25 cellular contexts compared by ENCODE assay signal in genomic region chr3:157093096-157093495, GRCh38.
A peak's percentile ranks its signal among the peaks of the same experiment; 100 is the strongest.
DNase-seq lines count a peak whose midpoint lies in the region; ATAC-seq and TF ChIP-seq lines count a peak whose summit lies in the region.
"Had no signal": no experiment of that assay in that cellular context is flagged by ENCODE, and none has a peak within 500 bp of the region (broad histone marks: within the 10 kb centered on the region; RNA-seq: fewer than 3 reads in every experiment).

No MANE protein-coding gene starts in this region.

- H3K9me3 Mint-ChIP-seq in activated naive CD4-positive, alpha-beta T cell treated with anti-CD3 and anti-CD28 coated beads, Interleukin-2, amount 50 U/mL, for 72 hours, result peaks cover 4 to 11% of the 10 kb centered on the region in 2 donors
- H3K9me3 Mint-ChIP-seq in GM23338, result no peaks in the 10 kb centered on the region
- H3K9me3 Mint-ChIP-seq in activated CD4-positive, alpha-beta memory T cell treated with anti-CD3 and anti-CD28 coated beads, Interleukin-2, amount 10 ng/mL, durations not matched to agents 7 days and 5 days, result no peaks in the 10 kb centered on the region
- H3K9me3 Mint-ChIP-seq: CD8-positive, alpha-beta memory T cell; HFFc6; nephron progenitor cell had no signal

- H3K4me1 ChIP-seq in GM23338 (ENCODE audit: insufficient read depth), result peaks cover 24% of the 10 kb centered on the region

- peak overlapping the region; percentile 13; the same call in 1 of the 2 replicates for H3K4me2 ChIP-seq in GM23338

- no peak for DNase-seq in activated naive CD4-positive, alpha-beta T cell treated with anti-CD3 and anti-CD28 coated beads, Interleukin-2, amount 50 U/mL, for 72 hours (ENCODE audit: low spot score in 2 of 2)
- no peak for DNase-seq in activated naive CD4-positive, alpha-beta T cell treated with anti-CD3 and anti-CD28 coated beads, Interleukin-2, amount 50 U/mL, for 16 hours
- DNase-seq in GM23338 (ENCODE audit: low spot score) (peak; percentile 53), NOMO-1 treated with dmso at 0.1 percent for 144 hours (lab: John Stamatoyannopoulos, UW; ENCODE audit: unreplicated experiment) (no peak), G401 (ENCODE audit: low spot score) (no peak)
- no peak for DNase-seq in activated CD4-positive, alpha-beta memory T cell treated with anti-CD3 and anti-CD28 coated beads, Interleukin-2, amount 10 ng/mL, durations not matched to agents 7 days and 5 days
- DNase-seq: activated CD8-positive, alpha-beta memory T cell treated with anti-CD3 and anti-CD28 coated beads, Interleukin-2, amount 10 ng/mL, durations not matched to agents 7 days and 5 days; activated naive CD4-positive, alpha-beta T cell; CD8-positive, alpha-beta memory T cell; DND-41; HFFc6; immature natural killer cell; mesendoderm; NCI-H1105; NCI-H2171; NCI-H774; nephron progenitor cell; stomach; uterus had no signal

- no peaks in the 10 kb centered on the region for H4K20me1 ChIP-seq in GM23338 (replicated peaks; ENCODE audit: insufficient read depth)

- peaks cover 41% of the 10 kb centered on the region for H3K4me1 Mint-ChIP-seq in GM23338
- peaks cover 63% of the 10 kb centered on the region for H3K4me1 Mint-ChIP-seq in activated CD4-positive, alpha-beta memory T cell treated with anti-CD3 and anti-CD28 coated beads, Interleukin-2, amount 10 ng/mL, durations not matched to agents 7 days and 5 days

- H3K79me2 ChIP-seq in GM23338 (replicated peaks; ENCODE audit: insufficient read depth), result no peaks in the 10 kb centered on the region

- H3K36me3 Mint-ChIP-seq in activated naive CD4-positive, alpha-beta T cell treated with anti-CD3 and anti-CD28 coated beads, Interleukin-2, amount 50 U/mL, for 72 hours, result peaks cover 12 to 23% of the 10 kb centered on the region in 2 donors
- H3K36me3 Mint-ChIP-seq in GM23338 (ENCODE audit: low read depth), result no peaks in the 10 kb centered on the region
- peaks cover 8% of the 10 kb centered on the region for H3K36me3 Mint-ChIP-seq in activated CD4-positive, alpha-beta memory T cell treated with anti-CD3 and anti-CD28 coated beads, Interleukin-2, amount 10 ng/mL, durations not matched to agents 7 days and 5 days (ENCODE audit: low read depth)

- H3K27ac Mint-ChIP-seq in activated naive CD4-positive, alpha-beta T cell treated with anti-CD3 and anti-CD28 coated beads, Interleukin-2, amount 50 U/mL, for 72 hours, result peak overlapping the region; percentile 15 to 32
- H3K27ac Mint-ChIP-seq in GM23338, result no peak overlapping the region
- peak overlapping the region; percentile 6 for H3K27ac Mint-ChIP-seq in activated CD4-positive, alpha-beta memory T cell treated with anti-CD3 and anti-CD28 coated beads, Interleukin-2, amount 10 ng/mL, durations not matched to agents 7 days and 5 days
- H3K27ac Mint-ChIP-seq: activated CD8-positive, alpha-beta memory T cell treated with anti-CD3 and anti-CD28 coated beads, Interleukin-2, amount 10 ng/mL, durations not matched to agents 7 days and 5 days; HFFc6; immature natural killer cell; nephron progenitor cell had no signal

- H3K36me3 ChIP-seq in GM23338 (ENCODE audit: insufficient read depth), result no peaks in the 10 kb centered on the region
- H3K36me3 ChIP-seq: prostate gland, stomach, uterus had no signal

- H3F3A ChIP-seq in GM23338 (replicated peaks; ENCODE audit: low read depth), result no peaks in the 10 kb centered on the region

- no peaks in the 10 kb centered on the region for H3K27me3 ChIP-seq in GM23338 (ENCODE audit: insufficient read depth)
- H3K27me3 ChIP-seq: stomach, uterus had no signal

- H3K27ac ChIP-seq in GM23338 (ENCODE audit: low read depth), result no peak overlapping the region
- H3K27ac ChIP-seq: coronary artery, HL-60, prostate gland, uterus had no signal

- no peak overlapping the region for H3K4me3 Mint-ChIP-seq in GM23338
- H3K4me3 Mint-ChIP-seq in activated CD4-positive, alpha-beta memory T cell treated with anti-CD3 and anti-CD28 coated beads, Interleukin-2, amount 10 ng/mL, durations not matched to agents 7 days and 5 days, result no peak overlapping the region
- H3K4me3 Mint-ChIP-seq: activated CD8-positive, alpha-beta memory T cell treated with anti-CD3 and anti-CD28 coated beads, Interleukin-2, amount 10 ng/mL, durations not matched to agents 7 days and 5 days; CD8-positive, alpha-beta memory T cell; HFFc6; immature natural killer cell; nephron progenitor cell had no signal

- no peak for TF ChIP-seq CTCF in GM23338 (conservative IDR thresholded peaks at IDR 0.05; ENCODE audit: low read depth in 2 of 2)

- TF ChIP-seq POLR2A in GM18505 (IDR thresholded peaks at IDR 0.05; ENCODE audit: borderline replicate concordance, extremely low read depth, insufficient read depth, insufficient read length), result no peak

- POLR2A ChIA-PET in activated CD4-positive, alpha-beta memory T cell treated with anti-CD3 and anti-CD28 coated beads, Interleukin-2, amount 10 ng/mL, durations not matched to agents 7 days and 5 days (lab: Charles Lee), result interaction anchor here (0.8 to 15.0 kb wide), 4 partner anchors 10 to 39 kb away, joined by 3 to 381 read pairs (median 8); no protein-coding TSS in a partner anchor

- CTCF ChIA-PET in activated CD4-positive, alpha-beta memory T cell treated with anti-CD3 and anti-CD28 coated beads, Interleukin-2, amount 10 ng/mL, durations not matched to agents 7 days and 5 days (lab: Charles Lee), result interaction anchor here (0.8 to 4.8 kb wide), 3 partner anchors 9 to 44 kb away, joined by 3 to 24 read pairs (median 12); no protein-coding TSS in a partner anchor

- peak; percentile 26 to 35 for ATAC-seq in activated naive CD4-positive, alpha-beta T cell treated with anti-CD3 and anti-CD28 coated beads, Interleukin-2, amount 50 U/mL, for 72 hours
- ATAC-seq in GM18505 (IDR thresholded peaks at IDR 0.05; ENCODE audit: unreplicated experiment), result peak; percentile 18
- ATAC-seq in GM23338, result peak; percentile 5; the same call in 2 of the 3 replicates
- ATAC-seq in GM19467 (IDR thresholded peaks at IDR 0.05; ENCODE audit: unreplicated experiment), result no peak
- ATAC-seq: activated CD8-positive, alpha-beta memory T cell treated with anti-CD3 and anti-CD28 coated beads, Interleukin-2, amount 10 ng/mL, durations not matched to agents 7 days and 5 days; K562 had no signal

- H3K27me3 Mint-ChIP-seq in GM23338 (ENCODE audit: insufficient read depth, low read depth, poor library complexity), result peaks cover 11% of the 10 kb centered on the region
- no peaks in the 10 kb centered on the region for H3K27me3 Mint-ChIP-seq in activated CD4-positive, alpha-beta memory T cell treated with anti-CD3 and anti-CD28 coated beads, Interleukin-2, amount 10 ng/mL, durations not matched to agents 7 days and 5 days
- H3K27me3 Mint-ChIP-seq: activated CD8-positive, alpha-beta memory T cell treated with anti-CD3 and anti-CD28 coated beads, Interleukin-2, amount 10 ng/mL, durations not matched to agents 7 days and 5 days had no signal

- H3K4me3 ChIP-seq in GM23338, result no peak overlapping the region
- H3K4me3 ChIP-seq: coronary artery, K562, prostate gland, stomach, uterus had no signal

- 0 out of 2 replicates have a peak overlapping the region, but pooled peaks have one; percentile 9 for H2AFZ ChIP-seq in GM23338

- H3K9me2 ChIP-seq in GM23338 (ENCODE audit: insufficient read depth), result no peaks in the 10 kb centered on the region

- in situ Hi-C loops in G401 (cut with HindIII; ENCODE audit: low sequenced_read_pairs), result no loop called here

TF ChIP-seq in GM23338, 12 proteins besides CTCF, POLR2A, EP300 and RAD21 (continues in another document):
- TF ChIP-seq EZH2phosphoT487 (IDR thresholded peaks at IDR 0.05; ENCODE audit: unreplicated experiment), result no peak
- TF ChIP-seq ZNF114 (CRISPR knock-in tag; IDR thresholded peaks at IDR 0.05), result no peak
- TF ChIP-seq EZH2 (IDR thresholded peaks at IDR 0.05; ENCODE audit: low read depth, unreplicated experiment), result no peak
